16 cellular contexts compared by ENCODE assay signal in the genomic region with DNA sequence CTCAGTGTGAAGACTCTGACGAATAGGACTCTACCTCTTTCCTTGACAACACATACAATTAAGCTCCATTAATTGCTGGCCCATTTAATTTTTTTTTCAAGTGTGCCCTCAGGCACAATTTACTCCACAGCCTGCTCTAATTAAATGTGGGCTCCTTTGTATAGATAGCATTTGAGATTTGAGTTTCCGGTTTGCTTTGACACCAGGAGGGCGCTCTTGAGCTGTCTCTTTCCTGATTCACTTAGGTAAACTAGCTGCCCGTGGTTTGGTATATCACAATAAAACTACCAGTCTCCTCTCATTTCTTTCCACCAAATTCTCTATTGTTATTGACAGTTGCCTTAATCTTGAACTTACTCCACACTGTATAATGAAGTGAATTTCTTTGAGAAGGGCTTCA.
DNase-seq lines count a peak whose midpoint lies in the region; TF ChIP-seq lines count a peak whose summit lies in the region.
"Had no signal": no experiment of that assay in that cellular context is flagged by ENCODE, and none has a peak within 500 bp of the region (broad histone marks: within the 10 kb centered on the region; RNA-seq: fewer than 3 reads in every experiment).

No MANE protein-coding gene starts in this region.

- no peak overlapping the region for H3K4me3 Mint-ChIP-seq in osteocyte (ENCODE audit: unreplicated experiment)
- no peak overlapping the region for H3K4me3 Mint-ChIP-seq in activated naive CD4-positive, alpha-beta T cell treated with anti-CD3 and anti-CD28 coated beads, Interleukin-2, amount 10 ng/mL, durations not matched to agents 7 days and 5 days
- H3K4me3 Mint-ChIP-seq: activated B cell treated with CpG ODN at 0.5 μM for 24 hours; activated naive CD8-positive, alpha-beta T cell treated with anti-CD3 and anti-CD28 coated beads, Interleukin-2, amount 50 U/mL, for 24 hours; stimulated activated naive B cell treated with anti-CD40 and anti-IgM and Interleukin-4, amounts not matched to agents 10 μg/mL and 1 μg/mL and 100 μg/mL, for 72 hours had no signal

- H3K27me3 Mint-ChIP-seq in osteocyte (ENCODE audit: unreplicated experiment): peaks cover 2% of the 10 kb centered on the region
- H3K27me3 Mint-ChIP-seq in activated naive CD4-positive, alpha-beta T cell treated with anti-CD3 and anti-CD28 coated beads, Interleukin-2, amount 10 ng/mL, durations not matched to agents 7 days and 5 days: no peaks in the 10 kb centered on the region
- H3K27me3 Mint-ChIP-seq: activated B cell treated with CpG ODN at 0.5 μM for 24 hours; activated naive CD8-positive, alpha-beta T cell treated with anti-CD3 and anti-CD28 coated beads, Interleukin-2, amount 50 U/mL, for 24 hours; IgD-negative memory B cell; stimulated activated naive B cell treated with anti-CD40 and anti-IgM and Interleukin-4, amounts not matched to agents 10 μg/mL and 1 μg/mL and 100 μg/mL, for 72 hours had no signal

- no peak for TF ChIP-seq POLR2A in NB4 (IDR thresholded peaks at IDR 0.05; ENCODE audit: extremely low read depth, insufficient read length)

- H3K4me3 ChIP-seq in NB4 (ENCODE audit: low read depth, low read length): no peak overlapping the region
- H3K4me3 ChIP-seq: colonic mucosa had no signal

- peaks cover 3% of the 10 kb centered on the region for H3K4me1 Mint-ChIP-seq in osteocyte (ENCODE audit: unreplicated experiment)
- no peaks in the 10 kb centered on the region for H3K4me1 Mint-ChIP-seq in activated naive CD4-positive, alpha-beta T cell treated with anti-CD3 and anti-CD28 coated beads, Interleukin-2, amount 10 ng/mL, durations not matched to agents 7 days and 5 days
- H3K4me1 Mint-ChIP-seq: activated B cell treated with CpG ODN at 0.5 μM for 24 hours; activated naive CD8-positive, alpha-beta T cell treated with anti-CD3 and anti-CD28 coated beads, Interleukin-2, amount 50 U/mL, for 24 hours; IgD-negative memory B cell; stimulated activated naive B cell treated with anti-CD40 and anti-IgM and Interleukin-4, amounts not matched to agents 10 μg/mL and 1 μg/mL and 100 μg/mL, for 72 hours had no signal

- peak; percentile 37 for TF ChIP-seq CTCF in NB4 (IDR thresholded peaks at IDR 0.05; ENCODE audit: low read depth, low read length)
- TF ChIP-seq CTCF in osteocyte (IDR thresholded peaks at IDR 0.05): peak; percentile 17

- H3K36me3 Mint-ChIP-seq in osteocyte (ENCODE audit: unreplicated experiment): no peaks in the 10 kb centered on the region
- H3K36me3 Mint-ChIP-seq in activated naive CD4-positive, alpha-beta T cell treated with anti-CD3 and anti-CD28 coated beads, Interleukin-2, amount 10 ng/mL, durations not matched to agents 7 days and 5 days: no peaks in the 10 kb centered on the region
- H3K36me3 Mint-ChIP-seq: IgD-negative memory B cell; stimulated activated naive B cell treated with anti-CD40 and anti-IgM and Interleukin-4, amounts not matched to agents 10 μg/mL and 1 μg/mL and 100 μg/mL, for 72 hours had no signal

- peaks cover 8% of the 10 kb centered on the region for H3K9me3 Mint-ChIP-seq in osteocyte (ENCODE audit: unreplicated experiment)
- peaks cover 5% of the 10 kb centered on the region for H3K9me3 Mint-ChIP-seq in activated naive CD4-positive, alpha-beta T cell treated with anti-CD3 and anti-CD28 coated beads, Interleukin-2, amount 10 ng/mL, durations not matched to agents 7 days and 5 days

- DNase-seq in NOMO-1 treated with DMSO at 0.1 percent for 48 hours (lab: John Stamatoyannopoulos, UW; ENCODE audit: unreplicated experiment) (peak; percentile 5), NOMO-1 (lab: John Stamatoyannopoulos, UW; ENCODE audit: unreplicated experiment in 2 of 2) (no peak), NB4 (ENCODE audit: low read depth) (peak; percentile 49), amniotic epithelial cell (ENCODE audit: low read depth) (peak; percentile 41), osteocyte (ENCODE audit: extremely low spot score, unreplicated experiment) (no peak), T-helper 9 cell (no peak), CD1c-positive myeloid dendritic cell (ENCODE audit: extremely low spot score) (no peak)
- DNase-seq in activated naive CD4-positive, alpha-beta T cell treated with anti-CD3 and anti-CD28 coated beads, Interleukin-2, amount 10 ng/mL, durations not matched to agents 7 days and 5 days: no peak
- DNase-seq: activated B cell treated with CpG ODN at 0.5 μM for 24 hours; activated naive CD8-positive, alpha-beta T cell treated with anti-CD3 and anti-CD28 coated beads, Interleukin-2, amount 50 U/mL, for 24 hours; colonic mucosa; kidney; NCI-H510A treated with DMSO at 0.1 percent for 48 hours; stimulated activated CD4-positive, alpha-beta T cell treated with anti-CD3 and anti-CD28 coated beads, Interleukin-4, amount 100 ng/mL, for 1 hour; stimulated activated naive B cell treated with anti-CD40 and anti-IgM and Interleukin-4, amounts not matched to agents 10 μg/mL and 1 μg/mL and 100 μg/mL, for 72 hours had no signal

- CTCF ChIA-PET in activated naive CD4-positive, alpha-beta T cell treated with anti-CD3 and anti-CD28 coated beads, Interleukin-2, amount 10 ng/mL, durations not matched to agents 7 days and 5 days (lab: Charles Lee): no interaction called here

- H3K27ac Mint-ChIP-seq in osteocyte (ENCODE audit: unreplicated experiment): no peak overlapping the region
- H3K27ac Mint-ChIP-seq in activated naive CD4-positive, alpha-beta T cell treated with anti-CD3 and anti-CD28 coated beads, Interleukin-2, amount 10 ng/mL, durations not matched to agents 7 days and 5 days: no peak overlapping the region
- H3K27ac Mint-ChIP-seq: activated B cell treated with CpG ODN at 0.5 μM for 24 hours; activated naive CD8-positive, alpha-beta T cell treated with anti-CD3 and anti-CD28 coated beads, Interleukin-2, amount 50 U/mL, for 24 hours; IgD-negative memory B cell; stimulated activated naive B cell treated with anti-CD40 and anti-IgM and Interleukin-4, amounts not matched to agents 10 μg/mL and 1 μg/mL and 100 μg/mL, for 72 hours had no signal

Comparison
In these comparisons a context has a peak if more than half of its experiments do, and no peak if none do; other contexts are left out.
1. DNase-seq: peak in NOMO-1 treated with DMSO at 0.1 percent for 48 hours (single experiment), NB4 (single experiment) and amniotic epithelial cell (single experiment); none in NOMO-1 (0 of 2), osteocyte (single experiment), T-helper 9 cell (single experiment), activated naive CD4-positive, alpha-beta T cell treated with anti-CD3 and anti-CD28 coated beads, Interleukin-2, amount 10 ng/mL, durations not matched to agents 7 days and 5 days (single experiment) and CD1c-positive myeloid dendritic cell (single experiment).